ENCODE assay signal across 8 cellular contexts in the genomic region with DNA sequence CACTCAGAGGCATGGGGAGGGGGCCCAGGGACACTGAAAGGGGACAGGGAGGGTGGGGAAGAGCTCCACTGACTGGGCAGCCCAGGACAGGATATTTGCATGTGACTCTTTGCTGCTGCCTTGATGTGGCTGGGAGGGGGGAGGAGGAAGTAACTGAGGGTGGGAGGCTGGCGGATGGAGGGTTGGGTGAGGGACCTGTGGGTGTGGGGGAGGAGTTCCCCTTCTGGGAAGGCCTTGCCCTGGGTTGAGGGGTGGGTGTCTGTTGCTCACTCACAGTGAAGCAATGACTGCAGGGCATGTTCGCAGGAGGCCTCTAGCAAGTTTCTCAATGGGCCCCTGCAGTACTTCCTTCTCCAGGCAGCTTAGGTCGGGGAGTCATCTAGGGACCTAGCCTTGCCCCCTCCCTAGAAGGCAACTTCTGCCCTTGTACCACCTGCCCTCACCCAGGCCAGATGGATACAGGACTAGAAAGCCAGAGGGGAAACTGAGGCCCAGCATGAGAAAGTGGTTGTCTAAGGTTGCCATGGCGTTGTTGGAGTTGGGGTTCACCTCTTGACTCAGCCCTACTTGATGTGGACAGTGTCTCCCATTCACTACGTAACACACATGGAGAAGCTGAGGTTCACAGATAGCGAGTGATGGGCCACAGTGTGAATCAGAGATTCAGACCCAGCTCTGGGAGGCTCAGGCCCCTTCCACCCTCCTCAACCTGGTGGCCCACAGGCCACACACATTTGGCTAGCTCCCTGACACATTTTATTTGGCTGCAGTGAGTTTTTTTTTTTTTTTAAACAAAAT. TPM values are rescaled to one million over a fixed set of nuclear protein-coding genes. Genes with fewer than 3 reads are reported as not detected.
A peak's percentile ranks its signal among the peaks of the same experiment; 100 is the strongest.
DNase-seq lines count a peak whose midpoint lies in the region; ATAC-seq and TF ChIP-seq lines count a peak whose summit lies in the region.

No MANE protein-coding gene starts in this region.

- H3K9me3 ChIP-seq in esophagus squamous epithelium, result no peaks in the 10 kb centered on the region

- H3K27ac ChIP-seq in esophagus squamous epithelium, result peak overlapping the region; percentile 83 to 99 (median 96)

- no peak for TF ChIP-seq CTCF in esophagus squamous epithelium (IDR thresholded peaks at IDR 0.05)

- peaks cover 27 to 38% (median 27%) of the 10 kb centered on the region in 3 donors for H3K36me3 ChIP-seq in esophagus squamous epithelium

- DNase-seq in KBM-7 (peak; percentile 94), esophagus squamous epithelium (lab: John Stamatoyannopoulos, UW) (peak; percentile 47), A172 (ENCODE audit: low spot score) (no peak), NCI-H2081 treated with DMSO at 0.1 percent for 48 hours (lab: John Stamatoyannopoulos, UW) (no peak), H4 (ENCODE audit: low spot score) (no peak)
- DNase-seq in activated CD4-positive, alpha-beta T cell treated with anti-CD3 and anti-CD28 coated beads, Interleukin-2, amount 50 U/mL, for 1 hour, result peak; percentile 73
- DNase-seq in stimulated activated CD4-positive, alpha-beta T cell treated with anti-CD3 and anti-CD28 coated beads, Interleukin-1b, Interleukin-23, amount 100 ng/mL, for 24 hours (ENCODE audit: low read depth in 4 of 4, low spot score in 1 of 4), result peak in 3 of 4 experiments; percentile 66 to 89 (median 75)

- no peaks in the 10 kb centered on the region for H3K27me3 ChIP-seq in esophagus squamous epithelium

- ATAC-seq in GM21526 (IDR thresholded peaks at IDR 0.05; ENCODE audit: low FRiP score, unreplicated experiment), result no peak

- WGBS in esophagus squamous epithelium, 2 donors, result 63 to 73% methylated on average over 5 of the region's 6 CpGs

- in situ Hi-C loops in KBM-7 (cut with MboI; ENCODE audit: low pct_unique_long_range_greater_than_20kb, low sequenced_read_pairs), result no loop called here

- peaks cover 58 to 83% (median 63%) of the 10 kb centered on the region in 3 donors for H3K4me1 ChIP-seq in esophagus squamous epithelium

- peak overlapping the region in 1 of 4 donors; percentile 81 for H3K4me3 ChIP-seq in esophagus squamous epithelium

- peak in 1 of 4 donors; percentile 17 for TF ChIP-seq POLR2A in esophagus squamous epithelium (IDR thresholded peaks at IDR 0.05)

- intact Hi-C loops in esophagus squamous epithelium (cut with DNase I), result no loop called here

RNA-seq across cellular contexts. Expression of gene GRK6, which starts 3.0 kb away (rescaled TPM):
- total RNA-seq in esophagus squamous epithelium, result 10 to 100 TPM; 24.6 to 39.7 (median 29.5) TPM
- 59.3 and 67.6 TPM in 2 replicates for total RNA-seq in A172 (2014; rRNA removed; shearing (Covaris generic))
- total RNA-seq in H4 (2014; rRNA removed; shearing (Covaris generic)), result 37.7 and 51.9 TPM in 2 replicates

RNA-seq across cellular contexts. Expression of gene PRR7, which starts 17.2 kb away (rescaled TPM):
- total RNA-seq in esophagus squamous epithelium, result 1 to 10 TPM; 5.0 to 7.7 (median 6.4) TPM
- total RNA-seq in A172 (2014; rRNA removed; shearing (Covaris generic)), result 58.8 and 72.4 TPM in 2 replicates
- total RNA-seq in H4 (2014; rRNA removed; shearing (Covaris generic)), result 28.6 and 33.7 TPM in 2 replicates

RNA-seq across cellular contexts. Expression of gene F12, which starts 20.1 kb away (rescaled TPM):
- 10 to 100 TPM; 10.7 to 25.4 (median 19.6) TPM for total RNA-seq in esophagus squamous epithelium
- total RNA-seq in A172 (2014; rRNA removed; shearing (Covaris generic)), result 5.6 and 11.3 TPM in 2 replicates
- 5.8 and 7.3 TPM in 2 replicates for total RNA-seq in H4 (2014; rRNA removed; shearing (Covaris generic))

RNA-seq across cellular contexts. Expression of gene PFN3, which starts 29.0 kb away (rescaled TPM):
- 1 to 10 TPM in 1 of 4 donors, not detected in 3; 2.0 TPM for total RNA-seq in esophagus squamous epithelium
- total RNA-seq in A172 (2014; rRNA removed; shearing (Covaris generic)), result not detected in 2 replicates
- not detected in 2 replicates for total RNA-seq in H4 (2014; rRNA removed; shearing (Covaris generic))

RNA-seq across cellular contexts. Expression of gene DBN1, which starts 44.0 kb away (rescaled TPM):
- total RNA-seq in esophagus squamous epithelium, result 10 to 100 TPM; 11.9 to 51.1 (median 27.2) TPM
- 343 and 354 TPM in 2 replicates for total RNA-seq in A172 (2014; rRNA removed; shearing (Covaris generic))
- total RNA-seq in H4 (2014; rRNA removed; shearing (Covaris generic)), result 140 and 153 TPM in 2 replicates

Comparison
In these comparisons a context has a peak if more than half of its experiments do, and no peak if none do; other contexts are left out.
1. DNase-seq: peak in KBM-7 (single experiment), activated CD4-positive, alpha-beta T cell treated with anti-CD3 and anti-CD28 coated beads, Interleukin-2, amount 50 U/mL, for 1 hour (single experiment), esophagus squamous epithelium (single experiment) and stimulated activated CD4-positive, alpha-beta T cell treated with anti-CD3 and anti-CD28 coated beads, Interleukin-1b, Interleukin-23, amount 100 ng/mL, for 24 hours (3 of 4); none in A172 (single experiment), NCI-H2081 treated with DMSO at 0.1 percent for 48 hours (single experiment) and H4 (single experiment).